In the genomic region with DNA sequence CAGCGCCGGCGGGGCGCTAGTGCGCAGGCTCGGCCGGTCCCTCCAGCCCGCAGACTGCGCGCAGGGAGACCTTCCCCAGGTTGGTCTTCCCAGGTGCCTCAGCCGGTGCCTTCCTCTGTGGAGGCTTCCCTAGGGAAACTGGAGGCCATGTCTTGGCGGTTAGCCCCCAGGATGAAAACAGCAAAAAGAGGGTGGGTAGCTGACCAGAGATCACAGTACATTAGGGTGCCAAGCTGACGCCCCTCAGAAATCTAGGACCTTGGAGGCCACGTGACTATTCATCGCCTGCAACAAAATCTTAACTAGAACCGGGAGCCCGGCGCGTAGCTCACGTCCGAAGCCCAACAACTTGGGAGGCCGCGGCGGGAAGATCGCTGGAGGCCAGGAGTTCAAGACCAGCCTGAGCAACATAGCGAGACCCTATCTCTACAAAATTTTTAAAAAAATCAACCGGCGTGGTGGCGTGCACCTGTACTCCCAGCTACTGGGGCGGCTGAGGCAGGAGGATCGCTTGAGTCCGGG, we compare ENCODE assay signal across 8 cellular contexts. TPM values are rescaled to one million over a fixed set of nuclear protein-coding genes. Genes with fewer than 3 reads are reported as not detected.
DNase-seq lines count a peak whose midpoint lies in the region; ATAC-seq, FAIRE-seq and TF ChIP-seq lines count a peak whose summit lies in the region.

No MANE protein-coding gene starts in this region.

- intact Hi-C loops in Right ventricle myocardium superior (cut with DNase I) (no loop called here), ascending aorta (cut with DNase I) (loop anchor here (10.0 kb wide), 4 partner anchors 360 to 1330 kb away; partner anchors contain the start of genes POP7, PPP1R35, TRIM4 and UFSP1), lower lobe of right lung (cut with DNase I) (no loop called here)

- H3K27me3 ChIP-seq in right atrium auricular region (no peaks in the 10 kb centered on the region), ascending aorta (no peaks in the 10 kb centered on the region), lower lobe of right lung (ENCODE audit: low read depth) (no peaks in the 10 kb centered on the region)

- H3K9me3 ChIP-seq in right atrium auricular region: no peaks in the 10 kb centered on the region
- no peaks in the 10 kb centered on the region for H3K9me3 ChIP-seq in ascending aorta
- no peaks in the 10 kb centered on the region for H3K9me3 ChIP-seq in lower lobe of right lung

- H3K36me3 ChIP-seq in right atrium auricular region (peaks cover 8% of the 10 kb centered on the region), ascending aorta (peaks cover 10 to 12% of the 10 kb centered on the region in 2 donors), lower lobe of right lung (peaks cover 41% of the 10 kb centered on the region)

- peak overlapping the region; percentile 73 to 79 for H3K4me3 ChIP-seq in right atrium auricular region
- peak overlapping the region; percentile 77 to 94 for H3K4me3 ChIP-seq in ascending aorta
- H3K4me3 ChIP-seq in lower lobe of right lung: peak overlapping the region; percentile 89

- no peak for ATAC-seq in Right ventricle myocardium superior (ENCODE audit: poor library complexity)
- no peak for ATAC-seq in lower lobe of right lung

- H3K4me1 ChIP-seq in right atrium auricular region: peaks cover 0 to 55% of the 10 kb centered on the region in 2 donors
- H3K4me1 ChIP-seq in ascending aorta: peaks cover 0 to 14% of the 10 kb centered on the region in 2 donors
- H3K4me1 ChIP-seq in lower lobe of right lung: peaks cover 54% of the 10 kb centered on the region

- H3K27ac ChIP-seq in right atrium auricular region (peak overlapping the region; percentile 96 to 98), ascending aorta (peak overlapping the region; percentile 95 to 97), lower lobe of right lung (peak overlapping the region; percentile 93)

- DNase-seq in right atrium auricular region (ENCODE audit: low spot score) (no peak), Right ventricle myocardium superior (no peak), ascending aorta (ENCODE audit: low spot score in 2 of 2) (no peak), lower lobe of right lung (no peak), GM19240 (ENCODE audit: insufficient read length, low spot score) (no peak), GM19239 (ENCODE audit: insufficient read length, low spot score) (no peak)
- no peak for DNase-seq in stimulated activated naive CD4-positive, alpha-beta T cell (lab: John Stamatoyannopoulos, UW)
- DNase-seq in stimulated activated CD4-positive, alpha-beta T cell treated with anti-CD3 and anti-CD28 coated beads, Interleukin-12 subunit alpha, Interleukin-12 subunit beta, amount 100 ng/mL, for 4 hours: no peak

- no peak for FAIRE-seq in GM19239 (lab: Jason Lieb, UNC)

- TF ChIP-seq CTCF in right atrium auricular region (IDR thresholded peaks at IDR 0.05) (no peak), ascending aorta (IDR thresholded peaks at IDR 0.05) (no peak), lower lobe of right lung (IDR thresholded peaks at IDR 0.05) (no peak)

RNA-seq across cellular contexts. Expression of gene FIS1, which starts 0.3 kb away (rescaled TPM):
- 100 to 1,000 TPM; 359 to 459 TPM for total RNA-seq in right atrium auricular region
- total RNA-seq in Right ventricle myocardium superior: 336 TPM
- total RNA-seq in ascending aorta: 266 TPM
- 133 TPM for total RNA-seq in lower lobe of right lung

RNA-seq across cellular contexts. Expression of gene CLDN15, which starts 7.6 kb away (rescaled TPM):
- total RNA-seq in right atrium auricular region (10 to 100 TPM; 16.5 to 50.2 TPM), Right ventricle myocardium superior (2.2 TPM), ascending aorta (27.7 TPM), lower lobe of right lung (11.1 TPM)

RNA-seq across cellular contexts. Expression of gene ZNHIT1, which starts 27.2 kb away (rescaled TPM):
- total RNA-seq in right atrium auricular region (10 to 100 TPM; 65.3 to 69.6 TPM), Right ventricle myocardium superior (58.2 TPM), ascending aorta (87.9 TPM), lower lobe of right lung (55.4 TPM)

RNA-seq across cellular contexts. Expression of gene PLOD3, which starts 27.8 kb away (rescaled TPM):
- total RNA-seq in right atrium auricular region (10 to 100 TPM; 35.5 to 35.9 TPM), Right ventricle myocardium superior (39.0 TPM), ascending aorta (165 TPM), lower lobe of right lung (87.9 TPM)

RNA-seq across cellular contexts. Expression of gene MOGAT3, which starts 44.4 kb away (rescaled TPM):
- not detected for total RNA-seq in right atrium auricular region
- total RNA-seq in Right ventricle myocardium superior: not detected
- not detected for total RNA-seq in ascending aorta
- total RNA-seq in lower lobe of right lung: not detected
